26 cellular contexts compared by ENCODE assay signal in genomic region chr21:35906587-35906986, GRCh38.
"Had no signal": no experiment of that assay in that cellular context is flagged by ENCODE, and none has a peak within 500 bp of the region (broad histone marks: within the 10 kb centered on the region; RNA-seq: fewer than 3 reads in every experiment).

No MANE protein-coding gene starts in this region.

- DNase-seq: colonic mucosa; cortex of kidney; effector CD8-positive, alpha-beta T cell; effector memory CD8-positive, alpha-beta T cell; endodermal cell; erythroblast; esophagus squamous epithelium; foreskin fibroblast; foreskin melanocyte; glutamatergic neuron; head of caudate nucleus; heart right ventricle; hippocampal formation; left cardiac atrium; left lung; left ventricle myocardium superior; lower lobe of right lung; mesendoderm; midbrain had no signal

- H3K9me3 ChIP-seq: colonic mucosa, esophagus squamous epithelium, gastrocnemius medialis, left lung, lower lobe of right lung had no signal

- H3K4me3 ChIP-seq: colonic mucosa, esophagus squamous epithelium, gastrocnemius medialis, heart right ventricle, left lung, lower lobe of right lung had no signal

- H3K4me1 Mint-ChIP-seq: endodermal cell had no signal

- H3K27ac ChIP-seq: colonic mucosa, epithelial cell of prostate, esophagus squamous epithelium, left lung, lower lobe of right lung had no signal

- ATAC-seq: effector memory CD8-positive, alpha-beta T cell; esophagus mucosa had no signal

- H3K27me3 ChIP-seq: colonic mucosa, esophagus squamous epithelium, gastrocnemius medialis, heart right ventricle, left lung had no signal

- H3K27ac Mint-ChIP-seq: effector memory CD8-positive, alpha-beta T cell; endodermal cell had no signal

- FAIRE-seq: endometrium, islet of Langerhans, keratinocyte had no signal

- H3K4me3 Mint-ChIP-seq: dendritic cell treated with granulocyte-macrophage colony-stimulating factor and Interleukin-4, amounts not matched to agents 40 ng/mL and 50 ng/mL, for 4 days; effector memory CD8-positive, alpha-beta T cell; endodermal cell had no signal

- H3K4me1 ChIP-seq: colonic mucosa, gastrocnemius medialis had no signal

- H3K9me3 Mint-ChIP-seq: effector memory CD8-positive, alpha-beta T cell had no signal

- H3K36me3 ChIP-seq: colonic mucosa, esophagus squamous epithelium, gastrocnemius medialis, heart right ventricle, left lung, lower lobe of right lung had no signal
